In the genomic region with DNA sequence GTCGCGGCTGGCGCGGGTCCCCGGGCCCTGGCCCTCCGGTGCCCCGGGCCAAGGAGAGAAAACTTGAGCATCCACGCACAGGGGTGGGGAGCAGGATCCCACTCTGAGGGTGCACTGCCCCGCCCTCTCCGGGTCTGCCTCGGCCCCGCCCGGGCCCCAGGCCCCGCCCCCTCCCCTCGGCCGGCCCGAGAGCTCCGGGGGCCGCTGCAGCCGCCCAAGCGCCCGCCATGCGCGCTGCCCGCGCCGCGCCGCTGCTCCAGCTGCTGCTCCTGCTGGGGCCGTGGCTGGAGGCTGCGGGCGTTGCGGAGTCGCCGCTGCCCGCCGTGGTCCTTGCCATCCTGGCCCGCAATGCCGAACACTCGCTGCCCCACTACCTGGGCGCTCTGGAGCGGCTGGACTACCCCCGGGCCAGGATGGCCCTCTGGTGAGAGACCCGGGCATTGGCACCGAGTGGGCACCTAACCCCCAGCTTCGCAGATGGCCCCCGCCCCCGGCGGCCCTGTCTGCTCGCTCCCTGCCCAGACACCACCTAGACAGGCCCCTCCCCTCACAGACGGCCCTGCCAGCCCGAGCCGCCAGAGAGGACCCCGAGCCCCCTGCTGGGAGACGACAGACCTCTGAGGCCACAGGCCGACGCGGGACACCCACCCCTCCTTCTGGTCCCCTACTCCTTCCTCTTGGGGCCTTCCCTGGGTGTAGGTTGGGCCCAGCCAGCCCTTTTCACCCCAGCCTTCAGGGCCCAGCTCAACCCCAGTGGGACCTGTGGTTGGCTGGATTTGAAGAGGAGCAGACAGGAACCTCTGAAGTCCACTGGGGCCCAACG, we compare ENCODE assay signal across 1 cellular context.
A peak's percentile ranks its signal among the peaks of the same experiment; 100 is the strongest.
TF ChIP-seq lines count a peak whose summit lies in the region.

Gene CERCAM, plus strand, starts transcription at position 207 of the 823 bp plus-strand sequence. Its CDS starts 21 bp downstream, at position 228.

TF ChIP-seq in K562, 482 proteins besides CTCF, POLR2A, EP300 and RAD21 (continued from another document and continues in another):
- TF ChIP-seq ZNF395 (CRISPR knock-in tag; IDR thresholded peaks at IDR 0.05) (0 out of 2 replicates have a peak, but pooled peaks have one; percentile 53), ZNF75A (CRISPR knock-in tag; IDR thresholded peaks at IDR 0.05) (no peak), HNRNPL (IDR thresholded peaks at IDR 0.05; ENCODE audit: low read depth, low read length) (peak; percentile 88), PHF20 (IDR thresholded peaks at IDR 0.05; ENCODE audit: partially characterized antibody) (peak; percentile 26), ZMIZ1 (IDR thresholded peaks at IDR 0.05; ENCODE audit: low read depth in 2 of 2, low read length in 2 of 2) (no peak), NCOA1 (IDR thresholded peaks at IDR 0.05; ENCODE audit: low read depth) (no peak), VEZF1 (CRISPR knock-in tag; IDR thresholded peaks at IDR 0.05) (peak; percentile 80), THRAP3 (IDR thresholded peaks at IDR 0.05; ENCODE audit: borderline replicate concordance) (no peak), NR3C1 (CRISPR knock-in tag; IDR thresholded peaks at IDR 0.05) (no peak), SIN3A (IDR thresholded peaks at IDR 0.05; ENCODE audit: borderline replicate concordance in 2 of 2, control insufficient read depth in 1 of 2, low read depth in 2 of 2, low read length in 2 of 2) (0 out of 4 replicates have a peak, but pooled peaks have one; percentile 29 to 50), TAF9B (IDR thresholded peaks at IDR 0.05; ENCODE audit: partially characterized antibody) (no peak), GATAD2B (IDR thresholded peaks at IDR 0.05; ENCODE audit: borderline replicate concordance) (no peak), PHB2 (IDR thresholded peaks at IDR 0.05; ENCODE audit: low read depth) (no peak), MTA1 (IDR thresholded peaks at IDR 0.05; ENCODE audit: borderline replicate concordance) (no peak), C11orf30 (IDR thresholded peaks at IDR 0.05; ENCODE audit: low read depth) (no peak), SP1 (CRISPR knock-in tag; IDR thresholded peaks at IDR 0.05) (peak; percentile 38; the same call in 1 of the 2 replicates), NCOA4 (IDR thresholded peaks at IDR 0.05; ENCODE audit: partially characterized antibody) (no peak), ZFX (CRISPR knock-in tag; IDR thresholded peaks at IDR 0.05) (peak; percentile 75), TEAD1 (CRISPR knock-in tag; IDR thresholded peaks at IDR 0.05) (0 out of 4 replicates have a peak, but pooled peaks of 1 of the 2 experiments have one; percentile 1), ZNF584 (CRISPR knock-in tag; IDR thresholded peaks at IDR 0.05; ENCODE audit: low read depth) (no peak), RAD51 (IDR thresholded peaks at IDR 0.05; ENCODE audit: borderline replicate concordance, low read depth) (no peak), SREBF2 (CRISPR knock-in tag; IDR thresholded peaks at IDR 0.05) (no peak), UBTF (IDR thresholded peaks at IDR 0.05; ENCODE audit: borderline replicate concordance in 1 of 2, low read depth in 2 of 2, low read length in 2 of 2) (0 out of 4 replicates have a peak, but pooled peaks of 1 of the 2 experiments have one; percentile 4), ZFPM2 (CRISPR knock-in tag; IDR thresholded peaks at IDR 0.05) (no peak), ZBTB1 (CRISPR knock-in tag; IDR thresholded peaks at IDR 0.05; ENCODE audit: borderline replicate concordance, low read depth) (no peak), EP400 (IDR thresholded peaks at IDR 0.05) (no peak), ZNF695 (CRISPR knock-in tag; IDR thresholded peaks at IDR 0.05) (no peak), MLLT1 (IDR thresholded peaks at IDR 0.05) (no peak), ETV5 (CRISPR knock-in tag; IDR thresholded peaks at IDR 0.05; ENCODE audit: low read depth) (no peak), RBBP5 (IDR thresholded peaks at IDR 0.05; ENCODE audit: borderline replicate concordance, insufficient read depth, low read length, poor library complexity, severe bottlenecking) (peak; percentile 2)
- TF ChIP-seq, protein P1, sequence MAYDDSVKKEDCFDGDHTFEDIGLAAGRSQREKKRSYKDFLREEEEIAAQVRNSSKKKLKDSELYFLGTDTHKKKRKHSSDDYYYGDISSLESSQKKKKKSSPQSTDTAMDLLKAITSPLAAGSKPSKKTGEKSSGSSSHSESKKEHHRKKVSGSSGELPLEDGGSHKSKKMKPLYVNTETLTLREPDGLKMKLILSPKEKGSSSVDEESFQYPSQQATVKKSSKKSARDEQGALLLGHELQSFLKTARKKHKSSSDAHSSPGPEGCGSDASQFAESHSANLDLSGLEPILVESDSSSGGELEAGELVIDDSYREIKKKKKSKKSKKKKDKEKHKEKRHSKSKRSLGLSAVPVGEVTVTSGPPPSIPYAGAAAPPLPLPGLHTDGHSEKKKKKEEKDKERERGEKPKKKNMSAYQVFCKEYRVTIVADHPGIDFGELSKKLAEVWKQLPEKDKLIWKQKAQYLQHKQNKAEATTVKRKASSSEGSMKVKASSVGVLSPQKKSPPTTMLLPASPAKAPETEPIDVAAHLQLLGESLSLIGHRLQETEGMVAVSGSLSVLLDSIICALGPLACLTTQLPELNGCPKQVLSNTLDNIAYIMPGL (CRISPR knock-in tag; IDR thresholded peaks at IDR 0.05) = no peak
- TF ChIP-seq, protein P2, sequence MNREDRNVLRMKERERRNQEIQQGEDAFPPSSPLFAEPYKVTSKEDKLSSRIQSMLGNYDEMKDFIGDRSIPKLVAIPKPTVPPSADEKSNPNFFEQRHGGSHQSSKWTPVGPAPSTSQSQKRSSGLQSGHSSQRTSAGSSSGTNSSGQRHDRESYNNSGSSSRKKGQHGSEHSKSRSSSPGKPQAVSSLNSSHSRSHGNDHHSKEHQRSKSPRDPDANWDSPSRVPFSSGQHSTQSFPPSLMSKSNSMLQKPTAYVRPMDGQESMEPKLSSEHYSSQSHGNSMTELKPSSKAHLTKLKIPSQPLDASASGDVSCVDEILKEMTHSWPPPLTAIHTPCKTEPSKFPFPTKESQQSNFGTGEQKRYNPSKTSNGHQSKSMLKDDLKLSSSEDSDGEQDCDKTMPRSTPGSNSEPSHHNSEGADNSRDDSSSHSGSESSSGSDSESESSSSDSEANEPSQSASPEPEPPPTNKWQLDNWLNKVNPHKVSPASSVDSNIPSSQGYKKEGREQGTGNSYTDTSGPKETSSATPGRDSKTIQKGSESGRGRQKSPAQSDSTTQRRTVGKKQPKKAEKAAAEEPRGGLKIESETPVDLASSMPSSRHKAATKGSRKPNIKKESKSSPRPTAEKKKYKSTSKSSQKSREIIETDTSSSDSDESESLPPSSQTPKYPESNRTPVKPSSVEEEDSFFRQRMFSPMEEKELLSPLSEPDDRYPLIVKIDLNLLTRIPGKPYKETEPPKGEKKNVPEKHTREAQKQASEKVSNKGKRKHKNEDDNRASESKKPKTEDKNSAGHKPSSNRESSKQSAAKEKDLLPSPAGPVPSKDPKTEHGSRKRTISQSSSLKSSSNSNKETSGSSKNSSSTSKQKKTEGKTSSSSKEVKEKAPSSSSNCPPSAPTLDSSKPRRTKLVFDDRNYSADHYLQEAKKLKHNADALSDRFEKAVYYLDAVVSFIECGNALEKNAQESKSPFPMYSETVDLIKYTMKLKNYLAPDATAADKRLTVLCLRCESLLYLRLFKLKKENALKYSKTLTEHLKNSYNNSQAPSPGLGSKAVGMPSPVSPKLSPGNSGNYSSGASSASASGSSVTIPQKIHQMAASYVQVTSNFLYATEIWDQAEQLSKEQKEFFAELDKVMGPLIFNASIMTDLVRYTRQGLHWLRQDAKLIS (CRISPR knock-in tag; IDR thresholded peaks at IDR 0.05) = no peak
- TF ChIP-seq, protein P3, sequence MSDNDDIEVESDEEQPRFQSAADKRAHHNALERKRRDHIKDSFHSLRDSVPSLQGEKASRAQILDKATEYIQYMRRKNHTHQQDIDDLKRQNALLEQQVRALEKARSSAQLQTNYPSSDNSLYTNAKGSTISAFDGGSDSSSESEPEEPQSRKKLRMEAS (CRISPR knock-in tag; IDR thresholded peaks at IDR 0.05) = no peak
- TF ChIP-seq, protein P4, sequence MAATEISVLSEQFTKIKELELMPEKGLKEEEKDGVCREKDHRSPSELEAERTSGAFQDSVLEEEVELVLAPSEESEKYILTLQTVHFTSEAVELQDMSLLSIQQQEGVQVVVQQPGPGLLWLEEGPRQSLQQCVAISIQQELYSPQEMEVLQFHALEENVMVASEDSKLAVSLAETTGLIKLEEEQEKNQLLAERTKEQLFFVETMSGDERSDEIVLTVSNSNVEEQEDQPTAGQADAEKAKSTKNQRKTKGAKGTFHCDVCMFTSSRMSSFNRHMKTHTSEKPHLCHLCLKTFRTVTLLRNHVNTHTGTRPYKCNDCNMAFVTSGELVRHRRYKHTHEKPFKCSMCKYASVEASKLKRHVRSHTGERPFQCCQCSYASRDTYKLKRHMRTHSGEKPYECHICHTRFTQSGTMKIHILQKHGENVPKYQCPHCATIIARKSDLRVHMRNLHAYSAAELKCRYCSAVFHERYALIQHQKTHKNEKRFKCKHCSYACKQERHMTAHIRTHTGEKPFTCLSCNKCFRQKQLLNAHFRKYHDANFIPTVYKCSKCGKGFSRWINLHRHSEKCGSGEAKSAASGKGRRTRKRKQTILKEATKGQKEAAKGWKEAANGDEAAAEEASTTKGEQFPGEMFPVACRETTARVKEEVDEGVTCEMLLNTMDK (IDR thresholded peaks at IDR 0.05; ENCODE audit: borderline replicate concordance, insufficient read depth, low read depth, low read length, poor library complexity, severe bottlenecking) = peak; percentile 7
- TF ChIP-seq, protein P5, sequence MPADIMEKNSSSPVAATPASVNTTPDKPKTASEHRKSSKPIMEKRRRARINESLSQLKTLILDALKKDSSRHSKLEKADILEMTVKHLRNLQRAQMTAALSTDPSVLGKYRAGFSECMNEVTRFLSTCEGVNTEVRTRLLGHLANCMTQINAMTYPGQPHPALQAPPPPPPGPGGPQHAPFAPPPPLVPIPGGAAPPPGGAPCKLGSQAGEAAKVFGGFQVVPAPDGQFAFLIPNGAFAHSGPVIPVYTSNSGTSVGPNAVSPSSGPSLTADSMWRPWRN (IDR thresholded peaks at IDR 0.05; ENCODE audit: low read depth) = no peak
